ENCODE assay signal across 1 cellular context in genomic region chr6:33201935-33202334, GRCh38.
TF ChIP-seq lines count a peak whose summit lies in the region.

No MANE protein-coding gene starts in this region.

TF ChIP-seq in H1, 55 proteins besides CTCF, POLR2A, EP300 and RAD21:
- TF ChIP-seq BCL11A (IDR thresholded peaks at IDR 0.05; ENCODE audit: low read depth in 2 of 2, low read length in 2 of 2): no peak
- no peak for TF ChIP-seq CBX5 (IDR thresholded peaks at IDR 0.05; ENCODE audit: low read depth, low read length)
- TF ChIP-seq BRCA1 (IDR thresholded peaks at IDR 0.05; ENCODE audit: low read depth, low read length): no peak
- no peak for TF ChIP-seq YY1 (IDR thresholded peaks at IDR 0.05; ENCODE audit: low read depth, low read length)
- TF ChIP-seq HDAC6 (IDR thresholded peaks at IDR 0.05; ENCODE audit: low read depth, low read length): no peak
